ENCODE assay signal across 14 cellular contexts in the genomic region with DNA sequence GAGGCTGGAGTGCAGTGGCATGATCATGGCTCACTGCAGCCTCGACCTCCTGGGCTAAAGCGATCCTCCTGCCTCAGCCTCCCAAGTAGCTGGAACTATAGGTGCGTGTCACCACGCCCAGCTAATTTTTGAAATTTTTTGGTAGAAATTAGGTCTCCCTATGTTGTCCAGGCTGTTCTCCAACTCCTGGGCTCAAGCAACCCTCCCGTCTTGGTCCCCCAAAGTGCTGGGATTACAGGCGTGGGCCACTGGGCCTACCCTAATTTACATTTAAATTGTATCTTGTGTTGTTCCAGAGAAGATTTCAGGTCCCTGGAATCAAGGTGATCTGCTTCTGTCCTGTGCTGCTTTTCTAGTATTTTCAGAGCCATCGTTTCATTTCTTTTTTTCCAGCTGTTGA. TPM values are rescaled to one million over a fixed set of nuclear protein-coding genes. Genes with fewer than 3 reads are reported as not detected.
A peak's percentile ranks its signal among the peaks of the same experiment; 100 is the strongest.
DNase-seq lines count a peak whose midpoint lies in the region; ATAC-seq and TF ChIP-seq lines count a peak whose summit lies in the region.
"Had no signal": no experiment of that assay in that cellular context is flagged by ENCODE, and none has a peak within 500 bp of the region (broad histone marks: within the 10 kb centered on the region; RNA-seq: fewer than 3 reads in every experiment).

No MANE protein-coding gene starts in this region.

- no peaks in the 10 kb centered on the region; the same call in 1 of the 2 replicates for H3K4me1 ChIP-seq in BE2C

- no peak for ATAC-seq in stimulated activated naive CD8-positive, alpha-beta T cell treated with anti-CD3 and anti-CD28 coated beads, Interleukin-15, amount 100 ng/mL, for 72 hours

- no peaks in the 10 kb centered on the region for H3K9me3 ChIP-seq in BE2C

- H3K27me3 Mint-ChIP-seq in activated naive CD4-positive, alpha-beta T cell treated with anti-CD3 and anti-CD28 coated beads, Interleukin-2, amount 50 U/mL, for 24 hours: peaks cover 4% of the 10 kb centered on the region
- H3K27me3 Mint-ChIP-seq in activated T-helper 1 cell treated with anti-CD3 and anti-CD28 coated beads, Interleukin-12 subunit alpha, Interleukin-12 subunit beta, Interleukin-2, Interleukin-4 antibody, amounts not matched to agents 30 ng/mL and 10 ng/mL and 1 ng/mL, durations not matched to agents 14 hours and 24 hours and 36 hours (ENCODE audit: insufficient read depth): peaks cover 10% of the 10 kb centered on the region
- H3K27me3 Mint-ChIP-seq in mesothelial cell of epicardium (ENCODE audit: low read depth): peaks cover 23% of the 10 kb centered on the region
- H3K27me3 Mint-ChIP-seq in stimulated activated naive CD8-positive, alpha-beta T cell treated with anti-CD3 and anti-CD28 coated beads, Interleukin-15, amount 100 ng/mL, for 72 hours: no peaks in the 10 kb centered on the region

- TF ChIP-seq CTCF in mesothelial cell of epicardium (IDR thresholded peaks at IDR 0.05; ENCODE audit: unreplicated experiment) (no peak), BE2C (IDR thresholded peaks at IDR 0.05; ENCODE audit: low read depth, low read length) (no peak), GM10248 (IDR thresholded peaks at IDR 0.05; ENCODE audit: control extremely low read depth, extremely low read depth, low read depth, missing control alignments) (no peak)

- H3K4me3 ChIP-seq in BE2C (ENCODE audit: low read depth, low read length): no peak overlapping the region

- CTCF ChIA-PET in GM10248 (lab: Yijun Ruan, JAX): no interaction called here

- peak overlapping the region; percentile 63 for H3K4me3 Mint-ChIP-seq in activated naive CD4-positive, alpha-beta T cell treated with anti-CD3 and anti-CD28 coated beads, Interleukin-2, amount 50 U/mL, for 24 hours
- H3K4me3 Mint-ChIP-seq in activated T-helper 1 cell treated with anti-CD3 and anti-CD28 coated beads, Interleukin-12 subunit alpha, Interleukin-12 subunit beta, Interleukin-2, Interleukin-4 antibody, amounts not matched to agents 30 ng/mL and 10 ng/mL and 1 ng/mL, durations not matched to agents 14 hours and 24 hours and 36 hours: peak overlapping the region; percentile 44
- peak overlapping the region; percentile 38 for H3K4me3 Mint-ChIP-seq in mesothelial cell of epicardium
- H3K4me3 Mint-ChIP-seq in stimulated activated naive CD8-positive, alpha-beta T cell treated with anti-CD3 and anti-CD28 coated beads, Interleukin-15, amount 100 ng/mL, for 72 hours: peak overlapping the region; percentile 47 to 100

- DNase-seq in activated naive CD4-positive, alpha-beta T cell treated with Interleukin-2 at 50 U/mL for 16 hours: no peak
- no peak for DNase-seq in activated T-helper 1 cell treated with anti-CD3 and anti-CD28 coated beads, Interleukin-12 subunit alpha, Interleukin-12 subunit beta, Interleukin-2, Interleukin-4 antibody, amounts not matched to agents 30 ng/mL and 10 ng/mL and 1 ng/mL, durations not matched to agents 14 hours and 24 hours and 36 hours (ENCODE audit: low spot score)
- no peak for DNase-seq in mesothelial cell of epicardium (ENCODE audit: low spot score in 2 of 2, unreplicated experiment in 2 of 2)
- no peak for DNase-seq in stimulated activated naive CD8-positive, alpha-beta T cell treated with anti-CD3 and anti-CD28 coated beads, Interleukin-15, amount 100 ng/mL, for 72 hours
- no peak for DNase-seq in hepatic stellate cell (ENCODE audit: low spot score)
- DNase-seq in BE2C: no peak
- no peak for DNase-seq in GM10248 (ENCODE audit: extremely low spot score)
- DNase-seq: amygdala, HCEC 1CT, MV-4-11, NCI-H187 treated with DMSO at 0.1 percent for 48 hours, NCI-H510A treated with DMSO at 0.1 percent for 48 hours, substantia nigra had no signal

- peaks cover 3% of the 10 kb centered on the region for H3K36me3 Mint-ChIP-seq in activated naive CD4-positive, alpha-beta T cell treated with anti-CD3 and anti-CD28 coated beads, Interleukin-2, amount 50 U/mL, for 24 hours
- H3K36me3 Mint-ChIP-seq in activated T-helper 1 cell treated with anti-CD3 and anti-CD28 coated beads, Interleukin-12 subunit alpha, Interleukin-12 subunit beta, Interleukin-2, Interleukin-4 antibody, amounts not matched to agents 30 ng/mL and 10 ng/mL and 1 ng/mL, durations not matched to agents 14 hours and 24 hours and 36 hours (ENCODE audit: low read depth): peaks cover 8% of the 10 kb centered on the region
- no peaks in the 10 kb centered on the region for H3K36me3 Mint-ChIP-seq in mesothelial cell of epicardium

- H3K9me3 Mint-ChIP-seq in activated naive CD4-positive, alpha-beta T cell treated with anti-CD3 and anti-CD28 coated beads, Interleukin-2, amount 50 U/mL, for 24 hours: peaks cover 5% of the 10 kb centered on the region
- H3K9me3 Mint-ChIP-seq in activated T-helper 1 cell treated with anti-CD3 and anti-CD28 coated beads, Interleukin-12 subunit alpha, Interleukin-12 subunit beta, Interleukin-2, Interleukin-4 antibody, amounts not matched to agents 30 ng/mL and 10 ng/mL and 1 ng/mL, durations not matched to agents 14 hours and 24 hours and 36 hours: peaks cover 5% of the 10 kb centered on the region
- H3K9me3 Mint-ChIP-seq in mesothelial cell of epicardium: peaks cover 6% of the 10 kb centered on the region
- H3K9me3 Mint-ChIP-seq in stimulated activated naive CD8-positive, alpha-beta T cell treated with anti-CD3 and anti-CD28 coated beads, Interleukin-15, amount 100 ng/mL, for 72 hours: peaks cover 0 to 11% of the 10 kb centered on the region in 2 donors

- intact Hi-C loops in activated T-helper 1 cell treated with anti-CD3 and anti-CD28 coated beads, Interleukin-12 subunit alpha, Interleukin-12 subunit beta, Interleukin-2, Interleukin-4 antibody, amounts not matched to agents 30 ng/mL and 10 ng/mL and 1 ng/mL, durations not matched to agents 14 hours and 24 hours and 36 hours (cut with micrococcal nuclease): no loop called here

- peaks cover 9% of the 10 kb centered on the region; the same call in 1 of the 2 replicates for H3K36me3 ChIP-seq in BE2C

- H3K27ac Mint-ChIP-seq in activated naive CD4-positive, alpha-beta T cell treated with anti-CD3 and anti-CD28 coated beads, Interleukin-2, amount 50 U/mL, for 24 hours: no peak overlapping the region
- no peak overlapping the region for H3K27ac Mint-ChIP-seq in activated T-helper 1 cell treated with anti-CD3 and anti-CD28 coated beads, Interleukin-12 subunit alpha, Interleukin-12 subunit beta, Interleukin-2, Interleukin-4 antibody, amounts not matched to agents 30 ng/mL and 10 ng/mL and 1 ng/mL, durations not matched to agents 14 hours and 24 hours and 36 hours
- no peak overlapping the region for H3K27ac Mint-ChIP-seq in mesothelial cell of epicardium
- no peak overlapping the region for H3K27ac Mint-ChIP-seq in stimulated activated naive CD8-positive, alpha-beta T cell treated with anti-CD3 and anti-CD28 coated beads, Interleukin-15, amount 100 ng/mL, for 72 hours

- no peaks in the 10 kb centered on the region for H3K27me3 ChIP-seq in BE2C

- POLR2A ChIA-PET in GM10248 (lab: Yijun Ruan, JAX): no interaction called here

- peaks cover 29% of the 10 kb centered on the region for H3K4me1 Mint-ChIP-seq in activated naive CD4-positive, alpha-beta T cell treated with anti-CD3 and anti-CD28 coated beads, Interleukin-2, amount 50 U/mL, for 24 hours
- peaks cover 23% of the 10 kb centered on the region for H3K4me1 Mint-ChIP-seq in activated T-helper 1 cell treated with anti-CD3 and anti-CD28 coated beads, Interleukin-12 subunit alpha, Interleukin-12 subunit beta, Interleukin-2, Interleukin-4 antibody, amounts not matched to agents 30 ng/mL and 10 ng/mL and 1 ng/mL, durations not matched to agents 14 hours and 24 hours and 36 hours (ENCODE audit: low read depth)
- H3K4me1 Mint-ChIP-seq in mesothelial cell of epicardium: peaks cover 20% of the 10 kb centered on the region
- H3K4me1 Mint-ChIP-seq in stimulated activated naive CD8-positive, alpha-beta T cell treated with anti-CD3 and anti-CD28 coated beads, Interleukin-15, amount 100 ng/mL, for 72 hours: peaks cover 36% of the 10 kb centered on the region

RNA-seq across cellular contexts. Expression of gene LRPAP1, which starts 1.2 kb away (rescaled TPM):
- total RNA-seq in activated T-helper 1 cell treated with anti-CD3 and anti-CD28 coated beads, Interleukin-12 subunit alpha, Interleukin-12 subunit beta, Interleukin-2, Interleukin-4 antibody, amounts not matched to agents 30 ng/mL and 10 ng/mL and 1 ng/mL, durations not matched to agents 14 hours and 24 hours and 36 hours: 86.4 and 88.1 TPM in 2 replicates
- 116 to 121 TPM (median 118 TPM) in 3 replicates for total RNA-seq in mesothelial cell of epicardium
- polyA plus RNA-seq in BE2C (2012; ENCODE audit: insufficient read depth, insufficient read length, low read depth): 74.0 TPM
